Comparison of ENCODE assay signal across 1 cellular context in the genomic region with DNA sequence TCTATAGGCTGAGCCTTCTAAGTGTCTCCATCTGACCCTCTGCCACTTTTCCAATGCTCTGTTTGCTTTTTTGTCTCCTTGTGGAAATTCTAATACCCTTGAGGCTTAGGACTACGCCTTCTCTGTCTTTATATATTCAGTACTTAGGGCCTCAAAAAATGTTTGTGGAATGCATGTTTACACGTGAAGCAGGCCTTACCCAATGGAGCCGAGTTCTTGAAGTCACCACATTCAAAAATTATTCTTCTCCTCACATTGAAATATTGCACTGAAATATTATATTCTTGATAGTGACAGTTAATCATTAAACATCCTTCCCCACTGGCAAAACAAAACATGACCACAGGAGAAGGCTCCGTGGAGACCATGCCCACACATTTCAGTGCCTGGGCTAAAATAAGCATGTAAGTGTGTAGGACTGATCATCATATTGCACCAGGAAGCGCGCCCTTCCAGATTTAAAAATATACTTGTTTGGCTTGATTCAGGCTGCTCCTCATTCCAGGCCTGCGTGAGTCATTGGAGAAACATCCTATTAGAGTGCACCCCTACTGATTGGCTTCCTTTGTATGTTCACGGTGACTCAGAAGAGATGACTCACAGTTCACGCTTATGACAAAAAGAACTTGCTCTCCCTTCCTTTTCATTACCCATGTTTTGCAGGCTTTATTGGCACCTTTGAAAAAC.
TF ChIP-seq lines count a peak whose summit lies in the region.

No MANE protein-coding gene starts in this region.

TF ChIP-seq in HepG2, 621 proteins besides CTCF, POLR2A, EP300 and RAD21 (continued from another document and continues in another):
- TF ChIP-seq, protein P1, sequence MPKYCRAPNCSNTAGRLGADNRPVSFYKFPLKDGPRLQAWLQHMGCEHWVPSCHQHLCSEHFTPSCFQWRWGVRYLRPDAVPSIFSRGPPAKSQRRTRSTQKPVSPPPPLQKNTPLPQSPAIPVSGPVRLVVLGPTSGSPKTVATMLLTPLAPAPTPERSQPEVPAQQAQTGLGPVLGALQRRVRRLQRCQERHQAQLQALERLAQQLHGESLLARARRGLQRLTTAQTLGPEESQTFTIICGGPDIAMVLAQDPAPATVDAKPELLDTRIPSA (CRISPR knock-in tag; IDR thresholded peaks at IDR 0.05; ENCODE audit: borderline replicate concordance), result no peak
- TF ChIP-seq SATB2 (CRISPR knock-in tag; IDR thresholded peaks at IDR 0.05) (no peak), CHD4 (IDR thresholded peaks at IDR 0.05; ENCODE audit: borderline replicate concordance, low read length) (no peak), ZNF431 (CRISPR knock-in tag; IDR thresholded peaks at IDR 0.05; ENCODE audit: borderline replicate concordance, low read depth) (no peak), ZNF350 (CRISPR knock-in tag; IDR thresholded peaks at IDR 0.05; ENCODE audit: borderline replicate concordance, low read depth) (no peak), AKAP8 (CRISPR knock-in tag; IDR thresholded peaks at IDR 0.05) (no peak), ZNF337 (CRISPR knock-in tag; IDR thresholded peaks at IDR 0.05; ENCODE audit: borderline replicate concordance, low read depth) (no peak), ZFP37 (CRISPR knock-in tag; IDR thresholded peaks at IDR 0.05; ENCODE audit: borderline replicate concordance) (0 out of 2 replicates have a peak, but pooled peaks have one; percentile 44), TBX3 (IDR thresholded peaks at IDR 0.05; ENCODE audit: borderline replicate concordance) (peak; percentile 51; the same call in 1 of the 2 replicates), RAD51 (IDR thresholded peaks at IDR 0.05; ENCODE audit: borderline replicate concordance) (no peak), ZNF292 (CRISPR knock-in tag; IDR thresholded peaks at IDR 0.05; ENCODE audit: borderline replicate concordance, low read depth) (no peak), KAT2B (IDR thresholded peaks at IDR 0.05; ENCODE audit: borderline replicate concordance, low read depth, low read length) (no peak), ZFYVE20 (CRISPR knock-in tag; IDR thresholded peaks at IDR 0.05; ENCODE audit: borderline replicate concordance, low read depth) (no peak), ZBTB7A (CRISPR knock-in tag; IDR thresholded peaks at IDR 0.05) (no peak), ELF3 (CRISPR knock-in tag; IDR thresholded peaks at IDR 0.05) (peak; percentile 85), ZNF331 (CRISPR knock-in tag; IDR thresholded peaks at IDR 0.05) (no peak), SP5 (CRISPR knock-in tag; IDR thresholded peaks at IDR 0.05; ENCODE audit: borderline replicate concordance, low read depth) (no peak), NR2F6 (IDR thresholded peaks at IDR 0.05) (no peak; the same call in 1 of the 2 replicates), NR2F6 (CRISPR knock-in tag; IDR thresholded peaks at IDR 0.05) (peak; percentile 19; the same call in 1 of the 2 replicates), TSC22D2 (CRISPR knock-in tag; IDR thresholded peaks at IDR 0.05; ENCODE audit: borderline replicate concordance) (no peak), NAIF1 (CRISPR knock-in tag; IDR thresholded peaks at IDR 0.05; ENCODE audit: borderline replicate concordance) (no peak), ZNF160 (CRISPR knock-in tag; IDR thresholded peaks at IDR 0.05) (no peak), ZNF678 (CRISPR knock-in tag; IDR thresholded peaks at IDR 0.05) (no peak), BRCA1 (CRISPR knock-in tag; IDR thresholded peaks at IDR 0.05) (no peak), ZNF782 (CRISPR knock-in tag; IDR thresholded peaks at IDR 0.05; ENCODE audit: borderline replicate concordance) (no peak), NBN (conservative IDR thresholded peaks at IDR 0.05) (no peak), ZNF660 (CRISPR knock-in tag; IDR thresholded peaks at IDR 0.05; ENCODE audit: borderline replicate concordance, low read depth) (no peak), ARHGAP35 (CRISPR knock-in tag; IDR thresholded peaks at IDR 0.05; ENCODE audit: borderline replicate concordance) (no peak), SCMH1 (CRISPR knock-in tag; IDR thresholded peaks at IDR 0.05; ENCODE audit: borderline replicate concordance) (no peak), ZFP1 (CRISPR knock-in tag; IDR thresholded peaks at IDR 0.05) (peak; percentile 14; the same call in 1 of the 2 replicates), ZNF703 (CRISPR knock-in tag; IDR thresholded peaks at IDR 0.05; ENCODE audit: borderline replicate concordance) (no peak)
- TF ChIP-seq, protein P2, sequence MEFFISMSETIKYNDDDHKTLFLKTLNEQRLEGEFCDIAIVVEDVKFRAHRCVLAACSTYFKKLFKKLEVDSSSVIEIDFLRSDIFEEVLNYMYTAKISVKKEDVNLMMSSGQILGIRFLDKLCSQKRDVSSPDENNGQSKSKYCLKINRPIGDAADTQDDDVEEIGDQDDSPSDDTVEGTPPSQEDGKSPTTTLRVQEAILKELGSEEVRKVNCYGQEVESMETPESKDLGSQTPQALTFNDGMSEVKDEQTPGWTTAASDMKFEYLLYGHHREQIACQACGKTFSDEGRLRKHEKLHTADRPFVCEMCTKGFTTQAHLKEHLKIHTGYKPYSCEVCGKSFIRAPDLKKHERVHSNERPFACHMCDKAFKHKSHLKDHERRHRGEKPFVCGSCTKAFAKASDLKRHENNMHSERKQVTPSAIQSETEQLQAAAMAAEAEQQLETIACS (CRISPR knock-in tag; IDR thresholded peaks at IDR 0.05), result no peak
- TF ChIP-seq, protein P3, sequence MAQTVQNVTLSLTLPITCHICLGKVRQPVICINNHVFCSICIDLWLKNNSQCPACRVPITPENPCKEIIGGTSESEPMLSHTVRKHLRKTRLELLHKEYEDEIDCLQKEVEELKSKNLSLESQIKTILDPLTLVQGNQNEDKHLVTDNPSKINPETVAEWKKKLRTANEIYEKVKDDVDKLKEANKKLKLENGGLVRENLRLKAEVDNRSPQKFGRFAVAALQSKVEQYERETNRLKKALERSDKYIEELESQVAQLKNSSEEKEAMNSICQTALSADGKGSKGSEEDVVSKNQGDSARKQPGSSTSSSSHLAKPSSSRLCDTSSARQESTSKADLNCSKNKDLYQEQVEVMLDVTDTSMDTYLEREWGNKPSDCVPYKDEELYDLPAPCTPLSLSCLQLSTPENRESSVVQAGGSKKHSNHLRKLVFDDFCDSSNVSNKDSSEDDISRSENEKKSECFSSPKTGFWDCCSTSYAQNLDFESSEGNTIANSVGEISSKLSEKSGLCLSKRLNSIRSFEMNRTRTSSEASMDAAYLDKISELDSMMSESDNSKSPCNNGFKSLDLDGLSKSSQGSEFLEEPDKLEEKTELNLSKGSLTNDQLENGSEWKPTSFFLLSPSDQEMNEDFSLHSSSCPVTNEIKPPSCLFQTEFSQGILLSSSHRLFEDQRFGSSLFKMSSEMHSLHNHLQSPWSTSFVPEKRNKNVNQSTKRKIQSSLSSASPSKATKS (CRISPR knock-in tag; IDR thresholded peaks at IDR 0.05), result no peak
- TF ChIP-seq, protein P4, sequence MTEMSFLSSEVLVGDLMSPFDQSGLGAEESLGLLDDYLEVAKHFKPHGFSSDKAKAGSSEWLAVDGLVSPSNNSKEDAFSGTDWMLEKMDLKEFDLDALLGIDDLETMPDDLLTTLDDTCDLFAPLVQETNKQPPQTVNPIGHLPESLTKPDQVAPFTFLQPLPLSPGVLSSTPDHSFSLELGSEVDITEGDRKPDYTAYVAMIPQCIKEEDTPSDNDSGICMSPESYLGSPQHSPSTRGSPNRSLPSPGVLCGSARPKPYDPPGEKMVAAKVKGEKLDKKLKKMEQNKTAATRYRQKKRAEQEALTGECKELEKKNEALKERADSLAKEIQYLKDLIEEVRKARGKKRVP (CRISPR knock-in tag; IDR thresholded peaks at IDR 0.05), result peak in 1 of 2 experiments; percentile 50; a peak in 1 of 4 replicates
- TF ChIP-seq, protein P5, sequence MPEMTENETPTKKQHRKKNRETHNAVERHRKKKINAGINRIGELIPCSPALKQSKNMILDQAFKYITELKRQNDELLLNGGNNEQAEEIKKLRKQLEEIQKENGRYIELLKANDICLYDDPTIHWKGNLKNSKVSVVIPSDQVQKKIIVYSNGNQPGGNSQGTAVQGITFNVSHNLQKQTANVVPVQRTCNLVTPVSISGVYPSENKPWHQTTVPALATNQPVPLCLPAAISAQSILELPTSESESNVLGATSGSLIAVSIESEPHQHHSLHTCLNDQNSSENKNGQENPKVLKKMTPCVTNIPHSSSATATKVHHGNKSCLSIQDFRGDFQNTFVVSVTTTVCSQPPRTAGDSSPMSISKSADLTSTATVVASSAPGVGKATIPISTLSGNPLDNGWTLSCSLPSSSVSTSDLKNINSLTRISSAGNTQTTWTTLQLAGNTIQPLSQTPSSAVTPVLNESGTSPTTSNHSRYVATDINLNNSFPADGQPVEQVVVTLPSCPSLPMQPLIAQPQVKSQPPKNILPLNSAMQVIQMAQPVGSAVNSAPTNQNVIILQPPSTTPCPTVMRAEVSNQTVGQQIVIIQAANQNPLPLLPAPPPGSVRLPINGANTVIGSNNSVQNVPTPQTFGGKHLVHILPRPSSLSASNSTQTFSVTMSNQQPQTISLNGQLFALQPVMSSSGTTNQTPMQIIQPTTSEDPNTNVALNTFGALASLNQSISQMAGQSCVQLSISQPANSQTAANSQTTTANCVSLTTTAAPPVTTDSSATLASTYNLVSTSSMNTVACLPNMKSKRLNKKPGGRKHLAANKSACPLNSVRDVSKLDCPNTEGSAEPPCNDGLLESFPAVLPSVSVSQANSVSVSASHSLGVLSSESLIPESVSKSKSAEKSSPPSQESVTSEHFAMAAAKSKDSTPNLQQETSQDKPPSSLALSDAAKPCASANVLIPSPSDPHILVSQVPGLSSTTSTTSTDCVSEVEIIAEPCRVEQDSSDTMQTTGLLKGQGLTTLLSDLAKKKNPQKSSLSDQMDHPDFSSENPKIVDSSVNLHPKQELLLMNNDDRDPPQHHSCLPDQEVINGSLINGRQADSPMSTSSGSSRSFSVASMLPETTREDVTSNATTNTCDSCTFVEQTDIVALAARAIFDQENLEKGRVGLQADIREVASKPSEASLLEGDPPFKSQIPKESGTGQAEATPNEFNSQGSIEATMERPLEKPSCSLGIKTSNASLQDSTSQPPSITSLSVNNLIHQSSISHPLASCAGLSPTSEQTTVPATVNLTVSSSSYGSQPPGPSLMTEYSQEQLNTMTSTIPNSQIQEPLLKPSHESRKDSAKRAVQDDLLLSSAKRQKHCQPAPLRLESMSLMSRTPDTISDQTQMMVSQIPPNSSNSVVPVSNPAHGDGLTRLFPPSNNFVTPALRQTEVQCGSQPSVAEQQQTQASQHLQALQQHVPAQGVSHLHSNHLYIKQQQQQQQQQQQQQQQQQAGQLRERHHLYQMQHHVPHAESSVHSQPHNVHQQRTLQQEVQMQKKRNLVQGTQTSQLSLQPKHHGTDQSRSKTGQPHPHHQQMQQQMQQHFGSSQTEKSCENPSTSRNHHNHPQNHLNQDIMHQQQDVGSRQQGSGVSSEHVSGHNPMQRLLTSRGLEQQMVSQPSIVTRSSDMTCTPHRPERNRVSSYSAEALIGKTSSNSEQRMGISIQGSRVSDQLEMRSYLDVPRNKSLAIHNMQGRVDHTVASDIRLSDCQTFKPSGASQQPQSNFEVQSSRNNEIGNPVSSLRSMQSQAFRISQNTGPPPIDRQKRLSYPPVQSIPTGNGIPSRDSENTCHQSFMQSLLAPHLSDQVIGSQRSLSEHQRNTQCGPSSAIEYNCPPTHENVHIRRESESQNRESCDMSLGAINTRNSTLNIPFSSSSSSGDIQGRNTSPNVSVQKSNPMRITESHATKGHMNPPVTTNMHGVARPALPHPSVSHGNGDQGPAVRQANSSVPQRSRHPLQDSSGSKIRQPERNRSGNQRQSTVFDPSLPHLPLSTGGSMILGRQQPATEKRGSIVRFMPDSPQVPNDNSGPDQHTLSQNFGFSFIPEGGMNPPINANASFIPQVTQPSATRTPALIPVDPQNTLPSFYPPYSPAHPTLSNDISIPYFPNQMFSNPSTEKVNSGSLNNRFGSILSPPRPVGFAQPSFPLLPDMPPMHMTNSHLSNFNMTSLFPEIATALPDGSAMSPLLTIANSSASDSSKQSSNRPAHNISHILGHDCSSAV (CRISPR knock-in tag; IDR thresholded peaks at IDR 0.05; ENCODE audit: borderline replicate concordance), result no peak
- TF ChIP-seq, protein P6, sequence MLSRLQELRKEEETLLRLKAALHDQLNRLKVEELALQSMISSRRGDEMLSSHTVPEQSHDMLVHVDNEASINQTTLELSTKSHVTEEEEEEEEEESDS (CRISPR knock-in tag; IDR thresholded peaks at IDR 0.05; ENCODE audit: borderline replicate concordance), result no peak
- TF ChIP-seq, protein P7, sequence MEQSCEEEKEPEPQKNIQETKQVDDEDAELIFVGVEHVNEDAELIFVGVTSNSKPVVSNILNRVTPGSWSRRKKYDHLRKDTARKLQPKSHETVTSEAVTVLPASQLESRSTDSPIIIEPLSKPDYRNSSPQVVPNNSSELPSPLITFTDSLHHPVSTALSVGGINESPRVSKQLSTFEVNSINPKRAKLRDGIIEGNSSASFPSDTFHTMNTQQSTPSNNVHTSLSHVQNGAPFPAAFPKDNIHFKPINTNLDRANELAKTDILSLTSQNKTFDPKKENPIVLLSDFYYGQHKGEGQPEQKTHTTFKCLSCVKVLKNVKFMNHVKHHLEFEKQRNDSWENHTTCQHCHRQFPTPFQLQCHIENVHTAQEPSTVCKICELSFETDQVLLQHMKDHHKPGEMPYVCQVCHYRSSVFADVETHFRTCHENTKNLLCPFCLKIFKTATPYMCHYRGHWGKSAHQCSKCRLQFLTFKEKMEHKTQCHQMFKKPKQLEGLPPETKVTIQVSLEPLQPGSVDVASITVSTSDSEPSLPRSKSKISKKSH (CRISPR knock-in tag; IDR thresholded peaks at IDR 0.05; ENCODE audit: borderline replicate concordance), result no peak
- TF ChIP-seq, protein P8, sequence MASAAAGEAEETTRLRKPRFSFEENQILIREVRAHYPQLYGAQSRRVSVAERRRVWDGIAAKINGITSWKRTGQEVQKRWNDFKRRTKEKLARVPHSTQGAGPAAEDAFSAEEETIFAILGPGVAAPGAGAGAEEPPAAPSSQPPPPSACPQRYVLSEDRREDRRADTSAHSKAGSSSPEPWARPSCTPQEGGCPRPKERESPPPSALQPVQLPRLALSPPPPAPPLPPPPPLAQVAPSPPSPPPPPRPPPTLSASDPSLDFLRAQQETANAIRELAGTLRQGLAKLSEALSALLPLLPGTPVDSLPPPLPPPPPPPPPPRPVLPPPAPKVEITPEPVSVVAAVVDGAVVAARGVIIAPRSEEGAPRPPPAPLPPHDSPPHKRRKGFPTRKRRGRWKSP (CRISPR knock-in tag; IDR thresholded peaks at IDR 0.05), result no peak
- TF ChIP-seq, protein P9, sequence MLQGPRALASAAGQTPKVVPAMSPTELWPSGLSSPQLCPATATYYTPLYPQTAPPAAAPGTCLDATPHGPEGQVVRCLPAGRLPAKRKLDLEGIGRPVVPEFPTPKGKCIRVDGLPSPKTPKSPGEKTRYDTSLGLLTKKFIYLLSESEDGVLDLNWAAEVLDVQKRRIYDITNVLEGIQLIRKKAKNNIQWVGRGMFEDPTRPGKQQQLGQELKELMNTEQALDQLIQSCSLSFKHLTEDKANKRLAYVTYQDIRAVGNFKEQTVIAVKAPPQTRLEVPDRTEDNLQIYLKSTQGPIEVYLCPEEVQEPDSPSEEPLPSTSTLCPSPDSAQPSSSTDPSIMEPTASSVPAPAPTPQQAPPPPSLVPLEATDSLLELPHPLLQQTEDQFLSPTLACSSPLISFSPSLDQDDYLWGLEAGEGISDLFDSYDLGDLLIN (CRISPR knock-in tag; IDR thresholded peaks at IDR 0.05; ENCODE audit: borderline replicate concordance), result no peak
- TF ChIP-seq, protein P10, sequence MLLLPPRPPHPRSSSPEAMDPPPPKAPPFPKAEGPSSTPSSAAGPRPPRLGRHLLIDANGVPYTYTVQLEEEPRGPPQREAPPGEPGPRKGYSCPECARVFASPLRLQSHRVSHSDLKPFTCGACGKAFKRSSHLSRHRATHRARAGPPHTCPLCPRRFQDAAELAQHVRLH (CRISPR knock-in tag; IDR thresholded peaks at IDR 0.05; ENCODE audit: borderline replicate concordance, low read depth), result no peak
